10 cellular contexts compared by ENCODE assay signal in genomic region chr3:9896755-9897407, GRCh38. TPM values are rescaled to one million over a fixed set of nuclear protein-coding genes. Genes with fewer than 3 reads are reported as not detected.
DNase-seq lines count a peak whose midpoint lies in the region; ATAC-seq and TF ChIP-seq lines count a peak whose summit lies in the region.
"Not testable (repeated sequence)": the region's sequence is repeated elsewhere in the genome, so short reads cannot be mapped to it uniquely, and the experiment has no call there.
"Had no signal": no experiment of that assay in that cellular context is flagged by ENCODE, and none has a peak within 500 bp of the region (broad histone marks: within the 10 kb centered on the region; RNA-seq: fewer than 3 reads in every experiment).

No MANE protein-coding gene starts in this region.

- intact Hi-C loops in Calu3 (cut with micrococcal nuclease; ENCODE audit: unreplicated experiment) = loop anchor here (5.0 kb wide), 2 partner anchors 35 to 50 kb away; no protein-coding TSS in a partner anchor
- intact Hi-C loops in body of pancreas (cut with DNase I) = not testable (repeated sequence)

- not testable (repeated sequence) for BruUV-seq in Calu3 (replicated peaks; lab: Mats Ljungman, UMichigan)

- H3K4me3 Mint-ChIP-seq in Calu3 (ENCODE audit: low read depth, unreplicated experiment) = peak overlapping the region; percentile 52
- not testable (repeated sequence) for H3K4me3 Mint-ChIP-seq in nephron, type B pancreatic cell

- not testable (repeated sequence) for H3K27me3 Mint-ChIP-seq in Calu3 (ENCODE audit: unreplicated experiment); nephron (ENCODE audit: low read depth); type B pancreatic cell

- CTCF ChIA-PET in Calu3 (lab: Charles Lee) = interaction anchor here (0.6 to 1.2 kb wide), 6 partner anchors 13 to 114 kb away, joined by 3 to 4 read pairs (median 3); partner anchors contain the start of gene IL17RC

- H3K9me3 Mint-ChIP-seq in Calu3 (ENCODE audit: low read depth, unreplicated experiment); nephron; type B pancreatic cell: not testable (repeated sequence)

- H3K9me3 ChIP-seq in RWPE2 (ENCODE audit: severe bottlenecking); body of pancreas: not testable (repeated sequence)

- H3K4me1 Mint-ChIP-seq in Calu3 (ENCODE audit: low read depth, unreplicated experiment) (peaks cover 65% of the 10 kb centered on the region), nephron (peaks cover 46% of the 10 kb centered on the region), type B pancreatic cell (ENCODE audit: unreplicated experiment) (peaks cover 32% of the 10 kb centered on the region)

- H3K36me3 Mint-ChIP-seq in Calu3 (ENCODE audit: insufficient read depth, unreplicated experiment) = peaks cover 29% of the 10 kb centered on the region
- peaks cover 30% of the 10 kb centered on the region for H3K36me3 Mint-ChIP-seq in nephron (ENCODE audit: low read depth)
- peaks cover 14% of the 10 kb centered on the region for H3K36me3 Mint-ChIP-seq in type B pancreatic cell

- H3K27ac ChIP-seq in RWPE2 (ENCODE audit: poor library complexity, severe bottlenecking) = peak overlapping the region; percentile 71
- peak overlapping the region in 3 of 4 donors; percentile 85 for H3K27ac ChIP-seq in body of pancreas

- TF ChIP-seq POLR2A in body of pancreas (IDR thresholded peaks at IDR 0.05) = not testable (repeated sequence)

- H3K27ac Mint-ChIP-seq in Calu3 (ENCODE audit: unreplicated experiment) (peak overlapping the region; percentile 66), nephron (peak overlapping the region; percentile 84 to 89 (median 88)), type B pancreatic cell (peak overlapping the region; percentile 69)

- H3K4me3 ChIP-seq in RWPE2 (ENCODE audit: severe bottlenecking); body of pancreas; fibroblast of villous mesenchyme (ENCODE audit: low read depth, low read length): not testable (repeated sequence)

- 87 to 95% methylated on average over 9 to 10 of the region's 10 CpGs for WGBS in body of pancreas, 2 donors

- H3K27me3 ChIP-seq in RWPE2 (ENCODE audit: insufficient read depth, poor library complexity, severe bottlenecking); body of pancreas: not testable (repeated sequence)

- not testable (repeated sequence) for TF ChIP-seq CTCF in Calu3 (IDR thresholded peaks at IDR 0.05; ENCODE audit: unreplicated experiment); RWPE2 (IDR thresholded peaks at IDR 0.05; ENCODE audit: poor library complexity, severe bottlenecking); body of pancreas (IDR thresholded peaks at IDR 0.05); fibroblast of villous mesenchyme (IDR thresholded peaks at IDR 0.05; ENCODE audit: insufficient read depth, low read depth, low read length); nephron (IDR thresholded peaks at IDR 0.05; ENCODE audit: unreplicated experiment in 3 of 3); type B pancreatic cell (conservative IDR thresholded peaks at IDR 0.05)

- DNase-seq in Calu3 = peak; percentile 23
- not testable (repeated sequence) for DNase-seq in RWPE2 (ENCODE audit: low spot score); body of pancreas; type B pancreatic cell (ENCODE audit: extremely low spot score, unreplicated experiment)
- peak; percentile 69 for DNase-seq in fibroblast of villous mesenchyme (ENCODE audit: low read depth)

- peak; percentile 41 for ATAC-seq in RWPE2 (ENCODE audit: low read depth)
- ATAC-seq in body of pancreas = not testable (repeated sequence)

- H3K4me1 ChIP-seq in RWPE2 (ENCODE audit: insufficient read depth, poor library complexity, severe bottlenecking) = peaks cover 39% of the 10 kb centered on the region
- H3K4me1 ChIP-seq in body of pancreas = peaks cover 58% of the 10 kb centered on the region

- peaks cover 27% of the 10 kb centered on the region for H3K36me3 ChIP-seq in RWPE2 (ENCODE audit: low read depth)
- not testable (repeated sequence) for H3K36me3 ChIP-seq in body of pancreas (replicated peaks in 1 of 2; ENCODE audit: insufficient read depth in 1 of 2, low read depth in 2 of 2)

RNA-seq across cellular contexts. Expression of gene IL17RE, which starts 5.8 kb away (rescaled TPM):
- total RNA-seq in Calu3 (2022) (25.5 and 30.6 TPM in 2 replicates), body of pancreas (10 to 100 TPM; 10.9 to 18.2 TPM), fibroblast of villous mesenchyme (0.43 and 0.64 TPM in 2 replicates), type B pancreatic cell (ENCODE audit: low replicate concordance) (13.6 and 24.3 TPM in 2 replicates)

RNA-seq across cellular contexts. Expression of gene JAGN1, which starts 6.5 kb away (rescaled TPM):
- 32.4 and 34.2 TPM in 2 replicates for total RNA-seq in Calu3 (2022)
- 10 to 100 TPM in 1 of 2 donors, 1 to 10 TPM in 1; 5.6 to 19.7 TPM for total RNA-seq in body of pancreas
- 15.1 and 24.2 TPM in 2 replicates for total RNA-seq in fibroblast of villous mesenchyme
- total RNA-seq in type B pancreatic cell (ENCODE audit: low replicate concordance) = 35.4 and 40.4 TPM in 2 replicates

RNA-seq across cellular contexts. Expression of gene CIDEC, which starts 16.8 kb away (rescaled TPM):
- total RNA-seq in Calu3 (2022) = 0.71 and 1.3 TPM in 2 replicates
- 100 to 1,000 TPM in 1 of 2 donors, 1 to 10 TPM in 1; 6.5 to 134 TPM for total RNA-seq in body of pancreas
- not detected in 2 replicates for total RNA-seq in fibroblast of villous mesenchyme
- total RNA-seq in type B pancreatic cell (ENCODE audit: low replicate concordance) = 0.60 and 1.6 TPM in 2 replicates
- total RNA-seq: activated CD4-positive, alpha-beta memory T cell treated with anti-CD3 and anti-CD28 coated beads, Interleukin-2, amount 10 ng/mL, durations not matched to agents 7 days and 5 days; activated naive CD8-positive, alpha-beta T cell treated with anti-CD3 and anti-CD28 coated beads, Interleukin-2, amount 10 ng/mL, durations not matched to agents 7 days and 5 days; H9; kidney epithelial cell had no signal

RNA-seq across cellular contexts. Expression of gene IL17RC, which starts 20.0 kb away (rescaled TPM):
- total RNA-seq in Calu3 (2022) (19.1 and 24.7 TPM in 2 replicates), body of pancreas (10 to 100 TPM; 40.7 to 60.3 TPM), fibroblast of villous mesenchyme (32.8 and 42.8 TPM in 2 replicates), type B pancreatic cell (ENCODE audit: low replicate concordance) (22.6 and 30.0 TPM in 2 replicates)

RNA-seq across cellular contexts. Expression of gene CRELD1, which starts 36.8 kb away (rescaled TPM):
- 23.2 and 25.4 TPM in 2 replicates for total RNA-seq in Calu3 (2022)
- 10 to 100 TPM; 19.8 to 23.6 TPM for total RNA-seq in body of pancreas
- 13.2 and 16.0 TPM in 2 replicates for total RNA-seq in fibroblast of villous mesenchyme
- 40.1 and 44.3 TPM in 2 replicates for total RNA-seq in type B pancreatic cell (ENCODE audit: low replicate concordance)
